In the genomic region with DNA sequence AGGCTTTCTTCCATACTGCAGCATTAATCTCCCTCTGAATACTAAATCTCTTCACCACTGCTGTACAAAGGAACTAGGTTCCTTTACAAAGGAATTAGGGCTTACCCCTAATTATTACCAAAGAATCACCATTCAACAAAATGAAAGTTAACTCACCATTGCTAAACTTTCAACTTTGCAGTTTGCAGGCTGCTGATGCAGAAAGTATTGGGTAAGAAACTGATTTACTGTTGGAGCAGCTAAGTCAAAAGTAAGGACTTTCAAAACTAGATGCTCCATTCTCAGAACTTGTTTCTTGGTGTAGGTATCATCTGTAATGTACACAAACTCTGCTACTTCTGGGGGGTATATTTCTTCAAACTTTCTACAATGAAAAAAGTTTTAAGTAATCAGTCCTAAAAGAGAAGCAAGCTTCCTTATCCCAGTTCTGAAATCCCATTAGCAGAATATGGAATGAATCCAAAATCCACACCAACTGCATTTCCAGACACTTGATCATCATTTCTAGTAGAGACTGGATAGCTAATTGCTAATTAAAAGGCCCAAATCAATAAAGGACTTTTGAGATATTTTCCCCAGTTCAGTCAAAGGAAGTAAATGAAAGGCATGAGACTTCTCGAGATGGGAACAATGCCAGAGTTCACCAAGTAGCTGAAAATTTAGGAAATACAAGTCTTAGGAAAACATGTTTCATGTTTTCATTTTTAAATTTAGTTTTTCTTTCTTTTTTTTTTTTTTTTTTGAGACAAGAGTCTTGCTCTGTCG, we compare ENCODE assay signal across 1 cellular context.
TF ChIP-seq lines count a peak whose summit lies in the region.

No MANE protein-coding gene starts in this region.

TF ChIP-seq in GM12878, 131 proteins besides CTCF, POLR2A, EP300 and RAD21:
- no peak for TF ChIP-seq RBBP5 (conservative IDR thresholded peaks at IDR 0.05)
- TF ChIP-seq, protein P1, sequence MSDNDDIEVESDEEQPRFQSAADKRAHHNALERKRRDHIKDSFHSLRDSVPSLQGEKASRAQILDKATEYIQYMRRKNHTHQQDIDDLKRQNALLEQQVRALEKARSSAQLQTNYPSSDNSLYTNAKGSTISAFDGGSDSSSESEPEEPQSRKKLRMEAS (IDR thresholded peaks at IDR 0.05; ENCODE audit: low read depth, low read length) = no peak
- TF ChIP-seq, protein P2, sequence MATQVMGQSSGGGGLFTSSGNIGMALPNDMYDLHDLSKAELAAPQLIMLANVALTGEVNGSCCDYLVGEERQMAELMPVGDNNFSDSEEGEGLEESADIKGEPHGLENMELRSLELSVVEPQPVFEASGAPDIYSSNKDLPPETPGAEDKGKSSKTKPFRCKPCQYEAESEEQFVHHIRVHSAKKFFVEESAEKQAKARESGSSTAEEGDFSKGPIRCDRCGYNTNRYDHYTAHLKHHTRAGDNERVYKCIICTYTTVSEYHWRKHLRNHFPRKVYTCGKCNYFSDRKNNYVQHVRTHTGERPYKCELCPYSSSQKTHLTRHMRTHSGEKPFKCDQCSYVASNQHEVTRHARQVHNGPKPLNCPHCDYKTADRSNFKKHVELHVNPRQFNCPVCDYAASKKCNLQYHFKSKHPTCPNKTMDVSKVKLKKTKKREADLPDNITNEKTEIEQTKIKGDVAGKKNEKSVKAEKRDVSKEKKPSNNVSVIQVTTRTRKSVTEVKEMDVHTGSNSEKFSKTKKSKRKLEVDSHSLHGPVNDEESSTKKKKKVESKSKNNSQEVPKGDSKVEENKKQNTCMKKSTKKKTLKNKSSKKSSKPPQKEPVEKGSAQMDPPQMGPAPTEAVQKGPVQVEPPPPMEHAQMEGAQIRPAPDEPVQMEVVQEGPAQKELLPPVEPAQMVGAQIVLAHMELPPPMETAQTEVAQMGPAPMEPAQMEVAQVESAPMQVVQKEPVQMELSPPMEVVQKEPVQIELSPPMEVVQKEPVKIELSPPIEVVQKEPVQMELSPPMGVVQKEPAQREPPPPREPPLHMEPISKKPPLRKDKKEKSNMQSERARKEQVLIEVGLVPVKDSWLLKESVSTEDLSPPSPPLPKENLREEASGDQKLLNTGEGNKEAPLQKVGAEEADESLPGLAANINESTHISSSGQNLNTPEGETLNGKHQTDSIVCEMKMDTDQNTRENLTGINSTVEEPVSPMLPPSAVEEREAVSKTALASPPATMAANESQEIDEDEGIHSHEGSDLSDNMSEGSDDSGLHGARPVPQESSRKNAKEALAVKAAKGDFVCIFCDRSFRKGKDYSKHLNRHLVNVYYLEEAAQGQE (IDR thresholded peaks at IDR 0.05; ENCODE audit: low read depth, low read length) = no peak
- TF ChIP-seq NFYA (IDR thresholded peaks at IDR 0.05; ENCODE audit: borderline replicate concordance, low read depth, low read length) = no peak
- no peak for TF ChIP-seq PAX8 (IDR thresholded peaks at IDR 0.05)
- TF ChIP-seq NFXL1 (IDR thresholded peaks at IDR 0.05; ENCODE audit: borderline replicate concordance) = no peak
- TF ChIP-seq, protein P3, sequence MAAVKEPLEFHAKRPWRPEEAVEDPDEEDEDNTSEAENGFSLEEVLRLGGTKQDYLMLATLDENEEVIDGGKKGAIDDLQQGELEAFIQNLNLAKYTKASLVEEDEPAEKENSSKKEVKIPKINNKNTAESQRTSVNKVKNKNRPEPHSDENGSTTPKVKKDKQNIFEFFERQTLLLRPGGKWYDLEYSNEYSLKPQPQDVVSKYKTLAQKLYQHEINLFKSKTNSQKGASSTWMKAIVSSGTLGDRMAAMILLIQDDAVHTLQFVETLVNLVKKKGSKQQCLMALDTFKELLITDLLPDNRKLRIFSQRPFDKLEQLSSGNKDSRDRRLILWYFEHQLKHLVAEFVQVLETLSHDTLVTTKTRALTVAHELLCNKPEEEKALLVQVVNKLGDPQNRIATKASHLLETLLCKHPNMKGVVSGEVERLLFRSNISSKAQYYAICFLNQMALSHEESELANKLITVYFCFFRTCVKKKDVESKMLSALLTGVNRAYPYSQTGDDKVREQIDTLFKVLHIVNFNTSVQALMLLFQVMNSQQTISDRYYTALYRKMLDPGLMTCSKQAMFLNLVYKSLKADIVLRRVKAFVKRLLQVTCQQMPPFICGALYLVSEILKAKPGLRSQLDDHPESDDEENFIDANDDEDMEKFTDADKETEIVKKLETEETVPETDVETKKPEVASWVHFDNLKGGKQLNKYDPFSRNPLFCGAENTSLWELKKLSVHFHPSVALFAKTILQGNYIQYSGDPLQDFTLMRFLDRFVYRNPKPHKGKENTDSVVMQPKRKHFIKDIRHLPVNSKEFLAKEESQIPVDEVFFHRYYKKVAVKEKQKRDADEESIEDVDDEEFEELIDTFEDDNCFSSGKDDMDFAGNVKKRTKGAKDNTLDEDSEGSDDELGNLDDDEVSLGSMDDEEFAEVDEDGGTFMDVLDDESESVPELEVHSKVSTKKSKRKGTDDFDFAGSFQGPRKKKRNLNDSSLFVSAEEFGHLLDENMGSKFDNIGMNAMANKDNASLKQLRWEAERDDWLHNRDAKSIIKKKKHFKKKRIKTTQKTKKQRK (IDR thresholded peaks at IDR 0.05; ENCODE audit: low read depth, low read length) = no peak
- TF ChIP-seq, protein P4, sequence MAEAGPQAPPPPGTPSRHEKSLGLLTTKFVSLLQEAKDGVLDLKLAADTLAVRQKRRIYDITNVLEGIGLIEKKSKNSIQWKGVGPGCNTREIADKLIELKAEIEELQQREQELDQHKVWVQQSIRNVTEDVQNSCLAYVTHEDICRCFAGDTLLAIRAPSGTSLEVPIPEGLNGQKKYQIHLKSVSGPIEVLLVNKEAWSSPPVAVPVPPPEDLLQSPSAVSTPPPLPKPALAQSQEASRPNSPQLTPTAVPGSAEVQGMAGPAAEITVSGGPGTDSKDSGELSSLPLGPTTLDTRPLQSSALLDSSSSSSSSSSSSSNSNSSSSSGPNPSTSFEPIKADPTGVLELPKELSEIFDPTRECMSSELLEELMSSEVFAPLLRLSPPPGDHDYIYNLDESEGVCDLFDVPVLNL (IDR thresholded peaks at IDR 0.05; ENCODE audit: low read depth, low read length) = no peak
- TF ChIP-seq, protein P5, sequence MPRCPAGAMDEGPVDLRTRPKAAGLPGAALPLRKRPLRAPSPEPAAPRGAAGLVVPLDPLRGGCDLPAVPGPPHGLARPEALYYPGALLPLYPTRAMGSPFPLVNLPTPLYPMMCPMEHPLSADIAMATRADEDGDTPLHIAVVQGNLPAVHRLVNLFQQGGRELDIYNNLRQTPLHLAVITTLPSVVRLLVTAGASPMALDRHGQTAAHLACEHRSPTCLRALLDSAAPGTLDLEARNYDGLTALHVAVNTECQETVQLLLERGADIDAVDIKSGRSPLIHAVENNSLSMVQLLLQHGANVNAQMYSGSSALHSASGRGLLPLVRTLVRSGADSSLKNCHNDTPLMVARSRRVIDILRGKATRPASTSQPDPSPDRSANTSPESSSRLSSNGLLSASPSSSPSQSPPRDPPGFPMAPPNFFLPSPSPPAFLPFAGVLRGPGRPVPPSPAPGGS (IDR thresholded peaks at IDR 0.05; ENCODE audit: borderline replicate concordance, insufficient read depth, low read depth, low read length, poor library complexity, severe bottlenecking) = no peak
- no peak for TF ChIP-seq TCF12 (IDR thresholded peaks at IDR 0.05; ENCODE audit: low read depth, low read length)
- TF ChIP-seq STAT1 (conservative IDR thresholded peaks at IDR 0.05) = no peak
- no peak for TF ChIP-seq RUNX3 (IDR thresholded peaks at IDR 0.05; ENCODE audit: low read length)
- TF ChIP-seq HDGF (IDR thresholded peaks at IDR 0.05) = no peak
